ENCODE assay signal across 23 cellular contexts in genomic region chr2:444937-445884, GRCh38.
DNase-seq lines count a peak whose midpoint lies in the region; ATAC-seq, FAIRE-seq and TF ChIP-seq lines count a peak whose summit lies in the region.
"Had no signal": no experiment of that assay in that cellular context is flagged by ENCODE, and none has a peak within 500 bp of the region (broad histone marks: within the 10 kb centered on the region; RNA-seq: fewer than 3 reads in every experiment).

No MANE protein-coding gene starts in this region.

- FAIRE-seq in HTR-8/SVneo (lab: Jason Lieb, UNC): peak; percentile 79
- FAIRE-seq: A549, bronchial epithelial cell, GM18507, H54 had no signal

- H3K18ac ChIP-seq in neuronal stem cell (ENCODE audit: low read length): peak overlapping the region; percentile 11

- no peak overlapping the region for H3K9ac ChIP-seq in neuronal stem cell (ENCODE audit: low read depth, low read length, poor library complexity)

- no peaks in the 10 kb centered on the region for H3K79me1 ChIP-seq in neuronal stem cell (ENCODE audit: low read depth, low read length)

- H3K27me3 Mint-ChIP-seq in activated CD4-positive, alpha-beta memory T cell treated with anti-CD3 and anti-CD28 coated beads for 36 hours: peaks cover 4% of the 10 kb centered on the region
- no peaks in the 10 kb centered on the region for H3K27me3 Mint-ChIP-seq in activated CD4-positive, alpha-beta memory T cell treated with anti-CD3 and anti-CD28 coated beads, Interleukin-2, amount 10 ng/mL, durations not matched to agents 7 days and 5 days
- no peaks in the 10 kb centered on the region for H3K27me3 Mint-ChIP-seq in activated naive CD8-positive, alpha-beta T cell treated with anti-CD3 and anti-CD28 coated beads for 36 hours
- H3K27me3 Mint-ChIP-seq: type B pancreatic cell had no signal

- H3K27me3 ChIP-seq in neuronal stem cell (ENCODE audit: control insufficient read depth in 3 of 3, insufficient read depth in 3 of 3, low read depth in 1 of 3, low read length in 3 of 3): peaks cover 0 to 3% (median 0%) of the 10 kb centered on the region in 3 experiments
- H3K27me3 ChIP-seq in breast epithelium: no peaks in the 10 kb centered on the region

- no peak overlapping the region for H2BK5ac ChIP-seq in neuronal stem cell (ENCODE audit: low read length)

- TF ChIP-seq CTCF in breast epithelium (IDR thresholded peaks at IDR 0.05): no peak

- H3K9me3 ChIP-seq in neuronal stem cell (replicated peaks in 1 of 2; ENCODE audit: control insufficient read depth in 2 of 2, insufficient read depth in 1 of 2, low read depth in 1 of 2, low read length in 2 of 2) (no peaks in the 10 kb centered on the region), breast epithelium (no peaks in the 10 kb centered on the region)
- H3K9me3 ChIP-seq: A549, esophagus muscularis mucosa, psoas muscle, spleen had no signal

- H2BK15ac ChIP-seq in neuronal stem cell (ENCODE audit: low read length): no peak overlapping the region

- WGBS in neuronal stem cell (ENCODE audit: extremely low coverage in 2 of 2, insufficient read length in 2 of 2, insufficient replicate concordance in 1 of 2), 2 donors: no CpG with 5 or more reads among the region's 39 CpGs

- no peak overlapping the region for H3K23ac ChIP-seq in neuronal stem cell (ENCODE audit: low read depth, low read length, poor library complexity)

- no peak overlapping the region for H3K14ac ChIP-seq in neuronal stem cell (ENCODE audit: low read length)

- no peak overlapping the region for H2AFZ ChIP-seq in neuronal stem cell (ENCODE audit: low read length)

- H3K27ac ChIP-seq in neuronal stem cell (replicated peaks; ENCODE audit: low read length): no peak overlapping the region
- H3K27ac ChIP-seq in breast epithelium: no peak overlapping the region
- H3K27ac ChIP-seq: A549, esophagus muscularis mucosa, HL-60, psoas muscle had no signal

- H3K4me3 Mint-ChIP-seq in activated CD4-positive, alpha-beta memory T cell treated with anti-CD3 and anti-CD28 coated beads for 36 hours: no peak overlapping the region
- H3K4me3 Mint-ChIP-seq in activated CD4-positive, alpha-beta memory T cell treated with anti-CD3 and anti-CD28 coated beads, Interleukin-2, amount 10 ng/mL, durations not matched to agents 7 days and 5 days: no peak overlapping the region
- H3K4me3 Mint-ChIP-seq in activated naive CD8-positive, alpha-beta T cell treated with anti-CD3 and anti-CD28 coated beads for 36 hours: no peak overlapping the region
- H3K4me3 Mint-ChIP-seq: nephron had no signal

- peak overlapping the region; percentile 28 for H2AK5ac ChIP-seq in neuronal stem cell (ENCODE audit: low read depth, low read length)

- peak; percentile 32 for DNase-seq in activated CD4-positive, alpha-beta memory T cell treated with anti-CD3 and anti-CD28 coated beads for 36 hours
- no peak for DNase-seq in activated CD4-positive, alpha-beta memory T cell treated with anti-CD3 and anti-CD28 coated beads, Interleukin-2, amount 10 ng/mL, durations not matched to agents 7 days and 5 days
- no peak for DNase-seq in HTR-8/SVneo (ENCODE audit: insufficient read length, low spot score)
- peak; percentile 26 for DNase-seq in activated naive CD8-positive, alpha-beta T cell treated with anti-CD3 and anti-CD28 coated beads for 36 hours
- DNase-seq in neuronal stem cell (ENCODE audit: low spot score): no peak
- DNase-seq in left lobe of liver (ENCODE audit: low spot score): no peak
- no peak for DNase-seq in breast epithelium (ENCODE audit: low spot score in 2 of 2)
- DNase-seq: DMS79, KBM-7, NCI-H748 treated with DMSO at 0.1 percent for 48 hours, psoas muscle, spleen had no signal

- H3K4ac ChIP-seq in neuronal stem cell (ENCODE audit: low read length): no peak overlapping the region

- H4K91ac ChIP-seq in neuronal stem cell (ENCODE audit: low read depth, low read length, poor library complexity): no peak overlapping the region

- H3K36me3 Mint-ChIP-seq in activated CD4-positive, alpha-beta memory T cell treated with anti-CD3 and anti-CD28 coated beads for 36 hours: no peaks in the 10 kb centered on the region
- H3K36me3 Mint-ChIP-seq in activated CD4-positive, alpha-beta memory T cell treated with anti-CD3 and anti-CD28 coated beads, Interleukin-2, amount 10 ng/mL, durations not matched to agents 7 days and 5 days (ENCODE audit: low read depth): no peaks in the 10 kb centered on the region
- H3K36me3 Mint-ChIP-seq in activated naive CD8-positive, alpha-beta T cell treated with anti-CD3 and anti-CD28 coated beads for 36 hours: no peaks in the 10 kb centered on the region
- H3K36me3 Mint-ChIP-seq: type B pancreatic cell had no signal

- no peak overlapping the region for H3K4me2 ChIP-seq in neuronal stem cell (ENCODE audit: insufficient read depth, low read length, poor library complexity, severe bottlenecking)
- H3K4me2 ChIP-seq: A549 had no signal

- H3K4me3 ChIP-seq in neuronal stem cell (ENCODE audit: low read length in 2 of 2): no peak overlapping the region
- no peak overlapping the region for H3K4me3 ChIP-seq in breast epithelium
- H3K4me3 ChIP-seq: A549, esophagus muscularis mucosa, lung, psoas muscle, spleen had no signal

- no peak for ATAC-seq in GM21528 (IDR thresholded peaks at IDR 0.05; ENCODE audit: low FRiP score, unreplicated experiment)
- no peak for ATAC-seq in left lobe of liver
- ATAC-seq: A549, Panc1, psoas muscle had no signal

- POLR2A ChIA-PET in activated CD4-positive, alpha-beta memory T cell treated with anti-CD3 and anti-CD28 coated beads for 36 hours (lab: Charles Lee): no interaction called here
- POLR2A ChIA-PET in activated CD4-positive, alpha-beta memory T cell treated with anti-CD3 and anti-CD28 coated beads, Interleukin-2, amount 10 ng/mL, durations not matched to agents 7 days and 5 days (lab: Charles Lee): no interaction called here

- H3K27ac Mint-ChIP-seq in activated CD4-positive, alpha-beta memory T cell treated with anti-CD3 and anti-CD28 coated beads for 36 hours: no peak overlapping the region
- H3K27ac Mint-ChIP-seq in activated CD4-positive, alpha-beta memory T cell treated with anti-CD3 and anti-CD28 coated beads, Interleukin-2, amount 10 ng/mL, durations not matched to agents 7 days and 5 days: no peak overlapping the region
- H3K27ac Mint-ChIP-seq in activated naive CD8-positive, alpha-beta T cell treated with anti-CD3 and anti-CD28 coated beads for 36 hours: no peak overlapping the region
- H3K27ac Mint-ChIP-seq: type B pancreatic cell had no signal

- no peak overlapping the region for H4K8ac ChIP-seq in neuronal stem cell (ENCODE audit: low read depth, low read length)

- no peak overlapping the region for H2BK120ac ChIP-seq in neuronal stem cell (ENCODE audit: low read depth, low read length)

- no peaks in the 10 kb centered on the region for H3K36me3 ChIP-seq in neuronal stem cell (replicated peaks in 1 of 2; ENCODE audit: control insufficient read depth in 2 of 2, insufficient read depth in 2 of 2, low read length in 2 of 2)
- H3K36me3 ChIP-seq in breast epithelium: no peaks in the 10 kb centered on the region
- H3K36me3 ChIP-seq: esophagus muscularis mucosa, spleen had no signal

- peaks cover 3% of the 10 kb centered on the region for H3K4me1 Mint-ChIP-seq in activated CD4-positive, alpha-beta memory T cell treated with anti-CD3 and anti-CD28 coated beads for 36 hours (ENCODE audit: low read depth)
- peaks cover 14% of the 10 kb centered on the region for H3K4me1 Mint-ChIP-seq in activated CD4-positive, alpha-beta memory T cell treated with anti-CD3 and anti-CD28 coated beads, Interleukin-2, amount 10 ng/mL, durations not matched to agents 7 days and 5 days
- H3K4me1 Mint-ChIP-seq in activated naive CD8-positive, alpha-beta T cell treated with anti-CD3 and anti-CD28 coated beads for 36 hours: peaks cover 7% of the 10 kb centered on the region

- H3K4me1 ChIP-seq in neuronal stem cell (ENCODE audit: control insufficient read depth in 2 of 2, insufficient read depth in 1 of 2, low read depth in 1 of 2, low read length in 2 of 2) (peaks cover 4 to 16% of the 10 kb centered on the region in 2 donors), breast epithelium (no peaks in the 10 kb centered on the region)
- H3K4me1 ChIP-seq: A549, esophagus muscularis mucosa, psoas muscle had no signal

- CTCF ChIA-PET in activated CD4-positive, alpha-beta memory T cell treated with anti-CD3 and anti-CD28 coated beads for 36 hours (lab: Charles Lee): no interaction called here
- CTCF ChIA-PET in activated CD4-positive, alpha-beta memory T cell treated with anti-CD3 and anti-CD28 coated beads, Interleukin-2, amount 10 ng/mL, durations not matched to agents 7 days and 5 days (lab: Charles Lee): no interaction called here

- TF ChIP-seq POLR2A in breast epithelium (IDR thresholded peaks at IDR 0.05): no peak

- H2BK12ac ChIP-seq in neuronal stem cell (ENCODE audit: low read length): no peak overlapping the region

- H3K9me3 Mint-ChIP-seq in activated CD4-positive, alpha-beta memory T cell treated with anti-CD3 and anti-CD28 coated beads for 36 hours: no peaks in the 10 kb centered on the region
- H3K9me3 Mint-ChIP-seq in activated CD4-positive, alpha-beta memory T cell treated with anti-CD3 and anti-CD28 coated beads, Interleukin-2, amount 10 ng/mL, durations not matched to agents 7 days and 5 days: no peaks in the 10 kb centered on the region
- no peaks in the 10 kb centered on the region for H3K9me3 Mint-ChIP-seq in activated naive CD8-positive, alpha-beta T cell treated with anti-CD3 and anti-CD28 coated beads for 36 hours
- H3K9me3 Mint-ChIP-seq: nephron, type B pancreatic cell had no signal

- intact Hi-C loops in activated CD4-positive, alpha-beta memory T cell treated with anti-CD3 and anti-CD28 coated beads for 36 hours (cut with micrococcal nuclease): no loop called here
- intact Hi-C loops in breast epithelium (cut with DNase I; ENCODE audit: low total_unique reads): no loop called here

Comparison
In these comparisons a context has a peak if more than half of its experiments do, and no peak if none do; other contexts are left out.
1. DNase-seq: peak in activated CD4-positive, alpha-beta memory T cell treated with anti-CD3 and anti-CD28 coated beads for 36 hours (single experiment) and activated naive CD8-positive, alpha-beta T cell treated with anti-CD3 and anti-CD28 coated beads for 36 hours (single experiment); none in activated CD4-positive, alpha-beta memory T cell treated with anti-CD3 and anti-CD28 coated beads, Interleukin-2, amount 10 ng/mL, durations not matched to agents 7 days and 5 days (single experiment), HTR-8/SVneo (single experiment), neuronal stem cell (single experiment), left lobe of liver (single experiment) and breast epithelium (0 of 2).